ENCODE assay signal across 27 cellular contexts in the genomic region with DNA sequence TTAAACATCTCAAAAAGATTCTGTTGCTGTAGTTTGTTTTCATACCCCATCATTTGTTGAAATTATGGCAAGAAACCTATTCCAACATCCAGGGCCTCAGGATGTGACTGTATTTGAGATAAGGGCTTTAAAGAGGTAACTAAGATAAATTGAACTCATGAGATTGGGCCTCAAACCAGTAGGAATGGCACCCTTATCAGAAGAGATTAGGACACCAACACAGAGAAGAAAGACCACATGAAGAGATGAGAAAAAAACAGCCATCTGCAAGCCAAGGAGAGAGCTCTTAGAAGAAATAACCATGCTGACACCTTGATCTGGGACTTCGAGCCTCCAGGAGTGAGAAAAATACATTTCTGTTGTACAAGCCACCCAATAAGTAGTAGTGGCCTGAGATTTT.
"Had no signal": no experiment of that assay in that cellular context is flagged by ENCODE, and none has a peak within 500 bp of the region (broad histone marks: within the 10 kb centered on the region; RNA-seq: fewer than 3 reads in every experiment).

No MANE protein-coding gene starts in this region.

- H3K4me2 ChIP-seq: hepatocyte had no signal

- H3K79me2 ChIP-seq: hepatocyte had no signal

- H3K27ac ChIP-seq: ascending aorta, breast epithelium, cardiac muscle cell, colonic mucosa, foreskin keratinocyte, gastroesophageal sphincter, heart right ventricle, hepatocyte, VCaP had no signal

- DNase-seq: activated CD4-positive, alpha-beta memory T cell treated with anti-CD3 and anti-CD28 coated beads, Interleukin-2, amount 10 ng/mL, durations not matched to agents 7 days and 5 days; activated CD4-positive, alpha-beta T cell treated with anti-CD3 and anti-CD28 coated beads for 1 hour; activated CD4-positive, alpha-beta T cell treated with anti-CD3 and anti-CD28 coated beads for 4 hours; activated CD4-positive, alpha-beta T cell treated with anti-CD3 and anti-CD28 coated beads, Interleukin-2, amount 10 ng/mL, durations not matched to agents 7 days and 5 days; activated CD4-positive, alpha-beta T cell treated with anti-CD3 and anti-CD28 coated beads, Interleukin-2, amount 50 U/mL, for 4 hours; activated CD8-positive, alpha-beta memory T cell treated with anti-CD3 and anti-CD28 coated beads, Interleukin-2, amount 50 U/mL, for 48 hours; activated gamma-delta T cell; activated naive CD4-positive, alpha-beta T cell; activated naive CD4-positive, alpha-beta T cell treated with anti-CD3 and anti-CD28 coated beads, Interleukin-2, amount 10 ng/mL, durations not matched to agents 7 days and 5 days; activated naive CD8-positive, alpha-beta T cell treated with anti-CD3 and anti-CD28 coated beads, Interleukin-2, amount 10 ng/mL, durations not matched to agents 7 days and 5 days; activated T-cell treated with anti-CD3 and anti-CD28 coated beads for 4 hours; activated T-cell treated with anti-CD3 and anti-CD28 coated beads, Interleukin-2, amount 50 U/mL, for 24 hours; activated T-cell treated with anti-CD3 and anti-CD28 coated beads, Interleukin-2, amount 50 U/mL, for 72 hours; central memory CD4-positive, alpha-beta T cell; cerebellar nuclear complex; colonic mucosa; effector CD8-positive, alpha-beta T cell; foreskin keratinocyte; heart right ventricle; T-helper 1 cell; T-helper 17 cell had no signal

- H3K36me3 ChIP-seq: ascending aorta, breast epithelium, cardiac muscle cell, colonic mucosa, gastroesophageal sphincter, heart right ventricle had no signal

- H3K27me3 ChIP-seq: ascending aorta, breast epithelium, cardiac muscle cell, colonic mucosa, foreskin keratinocyte, gastroesophageal sphincter, hepatocyte had no signal

- H3K4me1 ChIP-seq: ascending aorta, breast epithelium, colonic mucosa, foreskin keratinocyte, gastroesophageal sphincter, heart right ventricle had no signal

- H3K4me3 ChIP-seq: ascending aorta, breast epithelium, cardiac muscle cell, colonic mucosa, gastroesophageal sphincter, heart right ventricle, hepatocyte had no signal
